Comparison of ENCODE assay signal across 14 cellular contexts in genomic region chr11:135073870-135074269, GRCh38.
A peak's percentile ranks its signal among the peaks of the same experiment; 100 is the strongest.
DNase-seq lines count a peak whose midpoint lies in the region; ATAC-seq and TF ChIP-seq lines count a peak whose summit lies in the region.
"Had no signal": no experiment of that assay in that cellular context is flagged by ENCODE, and none has a peak within 500 bp of the region (broad histone marks: within the 10 kb centered on the region; RNA-seq: fewer than 3 reads in every experiment).

No MANE protein-coding gene starts in this region.

- H3K4me1 ChIP-seq in right cardiac atrium (ENCODE audit: control insufficient read depth, insufficient read depth, low read length) = no peaks in the 10 kb centered on the region
- H3K4me1 ChIP-seq: HAP-1 had no signal

- WGBS in right cardiac atrium = 82% methylated on average over 5 of the region's 5 CpGs

- ATAC-seq in Right ventricle myocardium superior (ENCODE audit: poor library complexity) (peak; percentile 23), right cardiac atrium (peak; percentile 9 to 53), left colon (peak; percentile 20), omental fat pad (ENCODE audit: low FRiP score) (peak; percentile 16), HG02981 (IDR thresholded peaks at IDR 0.05; ENCODE audit: unreplicated experiment) (no peak)

- DNase-seq in Right ventricle myocardium superior (no peak), cardiac septum (ENCODE audit: low spot score) (no peak), right cardiac atrium (no peak), left colon (no peak), omental fat pad (ENCODE audit: low spot score) (no peak), NCI-H187 treated with DMSO at 0.1 percent for 48 hours (lab: John Stamatoyannopoulos, UW) (no peak)
- DNase-seq in activated T-cell treated with anti-CD3 and anti-CD28 coated beads, Interleukin-2, amount 50 U/mL, for 1 hour = no peak
- DNase-seq: Calu3; CD4-positive, alpha-beta memory T cell; GF-D8; GOT3; HFFc6 had no signal

- intact Hi-C loops in Right ventricle myocardium superior (cut with DNase I) = no loop called here
- intact Hi-C loops in cardiac septum (cut with DNase I) = no loop called here
- intact Hi-C loops in right cardiac atrium (cut with DNase I) = no loop called here
- intact Hi-C loops in left colon (cut with DNase I, micrococcal nuclease) = no loop called here

- H3K9me3 ChIP-seq in right cardiac atrium (ENCODE audit: control insufficient read depth, low read length) = no peaks in the 10 kb centered on the region

- no peak for TF ChIP-seq CTCF in omental fat pad (IDR thresholded peaks at IDR 0.05)

- no peak overlapping the region for H3K27ac ChIP-seq in right cardiac atrium (ENCODE audit: low read length)

- no peaks in the 10 kb centered on the region for H3K27me3 ChIP-seq in right cardiac atrium (ENCODE audit: control insufficient read depth, insufficient read depth)

- H3K4me3 ChIP-seq in right cardiac atrium (ENCODE audit: low read length) = no peak overlapping the region
- H3K4me3 ChIP-seq: HAP-1 had no signal
